In the genomic region with DNA sequence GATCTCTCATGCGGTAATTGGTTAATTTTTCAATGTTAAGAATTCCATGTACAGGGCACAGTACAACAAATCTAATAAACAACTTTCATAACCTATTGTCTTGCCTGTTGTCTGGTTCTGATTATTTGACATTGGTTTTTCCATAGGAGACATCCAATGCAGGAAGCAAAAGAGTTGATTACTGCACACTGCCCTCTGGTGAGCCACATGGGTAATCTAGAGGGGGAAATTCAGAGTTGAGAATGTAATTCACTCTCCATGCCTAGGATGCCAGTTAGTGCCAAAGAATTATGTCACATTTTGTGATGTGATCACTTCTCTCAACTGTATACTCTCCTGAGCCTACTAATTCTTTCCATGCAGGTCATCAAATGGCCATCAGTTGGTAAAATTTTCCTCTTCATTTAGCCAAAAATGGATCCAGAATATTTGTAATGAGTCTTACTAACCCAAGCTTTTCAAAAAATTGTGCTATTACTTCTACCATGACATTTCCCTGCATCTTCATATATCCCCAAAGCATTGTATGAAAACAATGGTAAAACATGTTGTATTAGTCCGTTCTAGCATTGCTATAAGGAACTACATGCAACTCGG, we compare ENCODE assay signal across 10 cellular contexts. TPM values are rescaled to one million over a fixed set of nuclear protein-coding genes. Genes with fewer than 3 reads are reported as not detected.
A peak's percentile ranks its signal among the peaks of the same experiment; 100 is the strongest.
DNase-seq lines count a peak whose midpoint lies in the region; ATAC-seq, FAIRE-seq and TF ChIP-seq lines count a peak whose summit lies in the region.
"Had no signal": no experiment of that assay in that cellular context is flagged by ENCODE, and none has a peak within 500 bp of the region (broad histone marks: within the 10 kb centered on the region; RNA-seq: fewer than 3 reads in every experiment).

No MANE protein-coding gene starts in this region.

- H3K79me2 ChIP-seq in mesendoderm (ENCODE audit: control insufficient read depth, insufficient read depth, low read length), result no peaks in the 10 kb centered on the region

- H2BK15ac ChIP-seq in mesendoderm (replicated peaks; ENCODE audit: low read depth), result no peak overlapping the region

- no peak overlapping the region for H3K23ac ChIP-seq in mesendoderm (ENCODE audit: low read length)

- no peak overlapping the region for H3K56ac ChIP-seq in mesendoderm (ENCODE audit: low read length)

- TF ChIP-seq CTCF in left ventricle myocardium inferior (IDR thresholded peaks at IDR 0.05; ENCODE audit: borderline replicate concordance) (peak; percentile 55), bronchial epithelial cell (IDR thresholded peaks at IDR 0.05; ENCODE audit: insufficient read depth, low read length, severe bottlenecking) (peak; percentile 72)

- no peak overlapping the region for H4K8ac ChIP-seq in mesendoderm (ENCODE audit: low read depth, low read length)

- no peak overlapping the region for H3K4ac ChIP-seq in mesendoderm (ENCODE audit: low read depth, low read length)

- no peaks in the 10 kb centered on the region for H3K36me3 ChIP-seq in left ventricle myocardium inferior
- no peaks in the 10 kb centered on the region for H3K36me3 ChIP-seq in bronchial epithelial cell (ENCODE audit: control insufficient read depth, insufficient read depth, low read length)
- H3K36me3 ChIP-seq in mesendoderm (ENCODE audit: control insufficient read depth, insufficient read depth, low read length), result no peaks in the 10 kb centered on the region

- no peak overlapping the region for H2BK120ac ChIP-seq in mesendoderm (ENCODE audit: low read depth, low read length)

- H3K18ac ChIP-seq in mesendoderm (ENCODE audit: low read length), result no peak overlapping the region

- H3K4me1 ChIP-seq in left ventricle myocardium inferior (no peaks in the 10 kb centered on the region), mesendoderm (ENCODE audit: control insufficient read depth, low read depth, low read length) (no peaks in the 10 kb centered on the region)

- DNase-seq in left ventricle myocardium inferior (no peak), Right ventricle myocardium superior (no peak), NCI-H460 (ENCODE audit: extremely low read depth, low read depth) (peak; percentile 55), bronchial epithelial cell (ENCODE audit: low read depth) (peak; percentile 80), mesendoderm (peak; percentile 57), NCI-H1048 (lab: John Stamatoyannopoulos, UW) (no peak)
- no peak for DNase-seq in activated CD4-positive, alpha-beta T cell treated with anti-CD3 and anti-CD28 coated beads for 48 hours

- no peak for FAIRE-seq in bronchial epithelial cell (lab: Jason Lieb, UNC)
- FAIRE-seq: colon, GM18507 had no signal

- ATAC-seq in Right ventricle myocardium superior (ENCODE audit: poor library complexity), result no peak
- ATAC-seq in GM21737 (IDR thresholded peaks at IDR 0.05; ENCODE audit: unreplicated experiment), result no peak

- H2AK5ac ChIP-seq in mesendoderm (ENCODE audit: low read length), result no peak overlapping the region

- H3K79me1 ChIP-seq in mesendoderm (ENCODE audit: low read length), result no peaks in the 10 kb centered on the region

- no peaks in the 10 kb centered on the region for H3K9me3 ChIP-seq in left ventricle myocardium inferior (replicated peaks)

- H3K27ac ChIP-seq in left ventricle myocardium inferior (replicated peaks), result no peak overlapping the region
- H3K27ac ChIP-seq in mesendoderm (ENCODE audit: low read depth, low read length), result no peak overlapping the region

- H3K27me3 ChIP-seq in left ventricle myocardium inferior (ENCODE audit: low read depth), result no peaks in the 10 kb centered on the region
- H3K27me3 ChIP-seq in bronchial epithelial cell (ENCODE audit: control insufficient read depth, insufficient read depth, low read length), result no peaks in the 10 kb centered on the region
- H3K27me3 ChIP-seq in mesendoderm (ENCODE audit: insufficient read depth, low read length, poor library complexity), result no peaks in the 10 kb centered on the region

- H3K4me3 ChIP-seq in left ventricle myocardium inferior (no peak overlapping the region), bronchial epithelial cell (ENCODE audit: low read depth, low read length) (no peak overlapping the region), mesendoderm (ENCODE audit: low read length) (no peak overlapping the region)

- no peak overlapping the region for H4K5ac ChIP-seq in mesendoderm (ENCODE audit: low read length)

- WGBS in mesendoderm (ENCODE audit: extremely low coverage, insufficient coverage, low lambda C conversion rate), result no CpG with 5 or more reads among the region's 3 CpGs

- H2BK5ac ChIP-seq in mesendoderm (ENCODE audit: low read length), result no peak overlapping the region

- no peak overlapping the region for H3K4me2 ChIP-seq in mesendoderm (ENCODE audit: low read length)

- intact Hi-C loops in left ventricle myocardium inferior (cut with micrococcal nuclease) (no loop called here), Right ventricle myocardium superior (cut with DNase I) (no loop called here)

- no peak overlapping the region for H3K9ac ChIP-seq in mesendoderm (ENCODE audit: low read length)

RNA-seq across cellular contexts. Expression of a gene that starts 17.7 kb away (rescaled TPM):
- total RNA-seq in left ventricle myocardium inferior, result 46.4 TPM
- total RNA-seq in Right ventricle myocardium superior, result 50.4 TPM
- total RNA-seq in NCI-H460 (2014; rRNA removed; shearing (Covaris generic)), result 15.5 and 20.2 TPM in 2 replicates
- 4.5 and 5.7 TPM in 2 replicates for polyA plus RNA-seq in NCI-H460 (2014; cell fraction: nucleus; rRNA removed)
- 26.3 and 30.0 TPM in 2 replicates for total RNA-seq in bronchial epithelial cell
- 35.7 TPM for polyA plus RNA-seq in mesendoderm (2013, experiment 1 of 2)
- polyA plus RNA-seq in mesendoderm (2013, experiment 2 of 2), result 27.8 TPM

Comparison
In these comparisons a context has a peak if more than half of its experiments do, and no peak if none do; other contexts are left out.
1. DNase-seq: peak in NCI-H460 (single experiment), bronchial epithelial cell (single experiment) and mesendoderm (single experiment); none in left ventricle myocardium inferior (single experiment), Right ventricle myocardium superior (single experiment), NCI-H1048 (single experiment) and activated CD4-positive, alpha-beta T cell treated with anti-CD3 and anti-CD28 coated beads for 48 hours (single experiment).